1 cellular context compared by ENCODE assay signal in genomic region chr17:9677411-9677810, GRCh38.
TF ChIP-seq lines count a peak whose summit lies in the region.

No MANE protein-coding gene starts in this region.

TF ChIP-seq in HCT116, 20 proteins besides CTCF, POLR2A, EP300 and RAD21 (continued from another document):
- TF ChIP-seq ELF1 (IDR thresholded peaks at IDR 0.05; ENCODE audit: borderline replicate concordance, low read depth): no peak
